19 cellular contexts compared by ENCODE assay signal in the genomic region with DNA sequence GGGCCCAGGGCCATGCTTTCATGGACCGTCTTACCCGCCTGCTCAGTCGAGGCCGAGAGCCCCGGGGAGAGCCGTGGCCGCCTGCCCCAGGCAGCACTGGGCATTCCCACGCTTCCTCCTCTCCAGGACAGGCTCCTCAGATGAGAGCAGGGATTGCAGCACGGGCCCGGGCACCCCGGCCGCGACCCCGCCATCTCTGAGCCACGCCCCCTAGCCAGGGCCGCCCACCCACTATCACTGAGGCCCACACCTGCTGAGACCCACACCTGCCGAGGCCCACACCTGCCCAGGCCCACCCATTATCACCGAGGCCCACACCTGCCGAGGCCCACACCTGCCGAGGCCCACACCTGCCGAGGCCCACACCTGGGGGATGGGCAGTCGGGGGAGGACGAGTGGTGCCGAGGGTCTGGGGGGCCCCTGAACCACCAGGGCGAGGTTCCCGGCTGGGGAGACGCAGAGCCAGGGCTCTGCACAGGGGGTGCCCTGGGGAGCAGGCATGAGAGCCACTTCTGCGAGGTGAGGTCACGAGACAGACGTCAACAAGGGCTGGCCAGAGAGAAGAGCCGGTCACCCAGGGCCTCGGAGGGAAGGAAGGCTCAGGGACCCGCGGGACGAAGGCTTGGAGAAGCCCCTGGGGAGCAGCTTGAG.
"Had no signal": no experiment of that assay in that cellular context is flagged by ENCODE, and none has a peak within 500 bp of the region (broad histone marks: within the 10 kb centered on the region; RNA-seq: fewer than 3 reads in every experiment).

No MANE protein-coding gene starts in this region.

- FAIRE-seq: islet of Langerhans had no signal

- H3K9me3 Mint-ChIP-seq: mesothelial cell of epicardium; natural killer cell; neural crest cell; stimulated activated effector memory CD8-positive, alpha-beta T cell treated with anti-CD3 and anti-CD28 coated beads, Interleukin-12 subunit alpha, Interleukin-12 subunit beta, amount 100 ng/mL, for 72 hours had no signal

- H3K9me3 ChIP-seq: heart left ventricle, ovary, right atrium auricular region, tibial artery, upper lobe of left lung, vagina had no signal

- H3K4me3 Mint-ChIP-seq: mesothelial cell of epicardium; natural killer cell; neural crest cell; stimulated activated effector memory CD8-positive, alpha-beta T cell treated with anti-CD3 and anti-CD28 coated beads, Interleukin-12 subunit alpha, Interleukin-12 subunit beta, amount 100 ng/mL, for 72 hours had no signal

- H3K36me3 Mint-ChIP-seq: mesothelial cell of epicardium, natural killer cell had no signal

- H3K27ac ChIP-seq: foreskin keratinocyte, heart left ventricle, ovary, right atrium auricular region, tibial artery, upper lobe of left lung, vagina had no signal

- H3K36me3 ChIP-seq: heart left ventricle, ovary, right atrium auricular region, tibial artery, upper lobe of left lung, vagina had no signal

- ATAC-seq: foreskin keratinocyte; heart left ventricle; natural killer cell; stimulated activated effector memory CD8-positive, alpha-beta T cell treated with anti-CD3 and anti-CD28 coated beads, Interleukin-12 subunit alpha, Interleukin-12 subunit beta, amount 100 ng/mL, for 72 hours; stimulated activated naive CD8-positive, alpha-beta T cell treated with anti-CD3 and anti-CD28 coated beads, Interleukin-15, Interleukin-2, amounts not matched to agents 100 U/mL and 50 U/mL, for 24 hours had no signal

- H3K4me3 ChIP-seq: heart left ventricle, ovary, right atrium auricular region, smooth muscle cell, tibial artery, upper lobe of left lung, vagina had no signal

- DNase-seq: foreskin keratinocyte; hypothalamus; kidney glomerular epithelial cell; natural killer cell; nucleus accumbens; ovary; stimulated activated CD4-positive, alpha-beta T cell treated with anti-CD3 and anti-CD28 coated beads, Interleukin-4, amount 100 ng/mL, for 1 hour; stimulated activated CD8-positive, alpha-beta memory T cell treated with anti-CD3 and anti-CD28 coated beads, Interleukin-4, amount 100 ng/mL, for 48 hours; stimulated activated naive CD8-positive, alpha-beta T cell treated with anti-CD3 and anti-CD28 coated beads, Interleukin-15, Interleukin-2, amounts not matched to agents 100 U/mL and 50 U/mL, for 24 hours had no signal

- H3K27ac Mint-ChIP-seq: mesothelial cell of epicardium; natural killer cell; stimulated activated effector memory CD8-positive, alpha-beta T cell treated with anti-CD3 and anti-CD28 coated beads, Interleukin-12 subunit alpha, Interleukin-12 subunit beta, amount 100 ng/mL, for 72 hours had no signal

- H3K4me1 Mint-ChIP-seq: mesothelial cell of epicardium had no signal

- H3K27me3 ChIP-seq: foreskin keratinocyte, ovary, right atrium auricular region, upper lobe of left lung, vagina had no signal

- H3K4me1 ChIP-seq: foreskin keratinocyte, right atrium auricular region, tibial artery, vagina had no signal
